In the genomic region with DNA sequence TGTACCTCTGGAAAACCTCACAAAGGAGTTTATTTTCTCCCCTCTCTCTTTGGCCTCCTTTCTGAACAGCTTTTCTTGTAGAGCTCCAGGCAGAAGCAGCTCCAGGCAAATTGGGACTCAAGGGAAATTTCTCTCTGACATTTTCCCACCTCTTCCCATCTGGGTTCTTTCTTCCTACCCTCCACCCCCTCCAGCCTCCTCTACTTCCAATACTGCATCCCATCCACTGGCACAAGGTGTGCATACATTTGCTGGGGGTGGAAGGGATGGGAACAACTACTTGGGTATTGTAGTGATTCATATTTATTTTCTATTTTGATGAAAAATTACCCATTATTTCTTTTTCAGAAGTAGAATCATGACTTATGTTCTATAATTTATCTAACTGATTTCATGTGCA, we compare ENCODE assay signal across 21 cellular contexts.
"Had no signal": no experiment of that assay in that cellular context is flagged by ENCODE, and none has a peak within 500 bp of the region (broad histone marks: within the 10 kb centered on the region; RNA-seq: fewer than 3 reads in every experiment).

No MANE protein-coding gene starts in this region.

- H3K27ac Mint-ChIP-seq: activated CD8-positive, alpha-beta T cell treated with anti-CD3 and anti-CD28 coated beads for 36 hours; activated naive CD4-positive, alpha-beta T cell treated with anti-CD3 and anti-CD28 coated beads, Interleukin-2, amount 50 U/mL, for 72 hours; activated naive CD8-positive, alpha-beta T cell treated with anti-CD3 and anti-CD28 coated beads, Interleukin-2, amount 50 U/mL, for 24 hours; activated T-cell treated with anti-CD3 and anti-CD28 coated beads, Interleukin-2, amount 50 U/mL, for 72 hours had no signal

- ATAC-seq: activated CD8-positive, alpha-beta T cell treated with anti-CD3 and anti-CD28 coated beads for 36 hours; activated naive CD8-positive, alpha-beta T cell treated with anti-CD3 and anti-CD28 coated beads, Interleukin-2, amount 50 U/mL, for 24 hours; activated T-cell treated with anti-CD3 and anti-CD28 coated beads, Interleukin-2, amount 50 U/mL, for 72 hours had no signal

- H3K27me3 Mint-ChIP-seq: activated CD8-positive, alpha-beta T cell treated with anti-CD3 and anti-CD28 coated beads for 36 hours; activated naive CD8-positive, alpha-beta T cell treated with anti-CD3 and anti-CD28 coated beads, Interleukin-2, amount 50 U/mL, for 24 hours had no signal

- H3K4me1 ChIP-seq: Peyer's patch had no signal

- H3K9me3 Mint-ChIP-seq: activated CD8-positive, alpha-beta T cell treated with anti-CD3 and anti-CD28 coated beads for 36 hours; activated naive CD8-positive, alpha-beta T cell treated with anti-CD3 and anti-CD28 coated beads, Interleukin-2, amount 50 U/mL, for 24 hours; activated T-cell treated with anti-CD3 and anti-CD28 coated beads, Interleukin-2, amount 50 U/mL, for 72 hours had no signal

- H3K4me3 ChIP-seq: body of pancreas, MG63, Peyer's patch had no signal

- H3K36me3 Mint-ChIP-seq: activated naive CD4-positive, alpha-beta T cell treated with anti-CD3 and anti-CD28 coated beads, Interleukin-2, amount 50 U/mL, for 72 hours had no signal

- H3K36me3 ChIP-seq: ascending aorta, MG63, Peyer's patch had no signal

- DNase-seq: activated CD4-positive, alpha-beta T cell treated with anti-CD3 and anti-CD28 coated beads, Interleukin-2, amount 50 U/mL, for 1 hour; activated CD4-positive, CD25-positive, alpha-beta regulatory T cell; activated CD8-positive, alpha-beta memory T cell treated with anti-CD3 and anti-CD28 coated beads, Interleukin-2, amount 50 U/mL, for 4 hours; activated CD8-positive, alpha-beta T cell treated with anti-CD3 and anti-CD28 coated beads for 36 hours; activated naive CD8-positive, alpha-beta T cell treated with anti-CD3 and anti-CD28 coated beads, Interleukin-2, amount 50 U/mL, for 24 hours; activated T-cell treated with anti-CD3 and anti-CD28 coated beads, Interleukin-2, amount 50 U/mL, for 72 hours; amniotic stem cell; body of pancreas; MG63; MV-4-11; NCI-H1092 treated with DMSO at 0.1 percent for 48 hours; NCI-H1417 treated with DMSO at 0.1 percent for 48 hours; NCI-H2029; NCI-H2107; NCI-H510A treated with DMSO at 0.1 percent for 48 hours; Peyer's patch; SHP77 treated with DMSO at 0.1 percent for 48 hours; T-helper 2 cell; T1000 had no signal

- H3K27ac ChIP-seq: Peyer's patch had no signal

- H3K9me3 ChIP-seq: ascending aorta, body of pancreas, MG63, Peyer's patch had no signal

- H3K4me3 Mint-ChIP-seq: activated CD8-positive, alpha-beta T cell treated with anti-CD3 and anti-CD28 coated beads for 36 hours; activated naive CD8-positive, alpha-beta T cell treated with anti-CD3 and anti-CD28 coated beads, Interleukin-2, amount 50 U/mL, for 24 hours; activated T-cell treated with anti-CD3 and anti-CD28 coated beads, Interleukin-2, amount 50 U/mL, for 72 hours had no signal
